Comparison of ENCODE assay signal across 16 cellular contexts in the genomic region with DNA sequence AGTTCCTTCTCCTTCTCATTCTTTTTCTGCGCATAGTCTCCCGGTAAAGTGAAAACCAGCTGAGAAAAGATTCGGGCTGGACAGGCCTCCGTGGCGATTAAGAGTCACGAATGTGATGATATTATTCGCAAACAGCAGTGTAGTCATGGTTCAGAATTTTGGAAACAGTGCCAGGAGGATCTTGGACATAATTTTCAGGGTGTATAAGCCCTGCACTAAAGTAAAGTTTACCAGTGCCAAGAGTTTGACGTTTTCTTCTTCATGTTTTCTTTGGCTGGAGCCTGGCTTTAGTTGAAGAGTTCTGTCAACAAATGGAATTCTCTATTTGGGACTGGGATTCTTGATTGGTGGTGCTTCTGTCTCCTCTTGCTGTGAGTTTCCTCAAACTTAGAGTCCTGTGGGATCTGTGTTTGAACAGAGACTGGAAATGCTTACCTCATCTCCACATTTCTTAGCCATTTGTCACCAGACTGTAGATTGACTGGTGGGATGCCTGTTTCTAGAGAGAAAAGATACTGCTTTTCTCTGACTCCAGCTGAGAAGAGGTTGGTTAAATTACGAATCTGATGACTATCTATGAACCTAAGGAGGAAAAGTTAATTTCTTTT. TPM values are rescaled to one million over a fixed set of nuclear protein-coding genes. Genes with fewer than 3 reads are reported as not detected.
DNase-seq lines count a peak whose midpoint lies in the region; ATAC-seq, FAIRE-seq and TF ChIP-seq lines count a peak whose summit lies in the region.
"Not testable (repeated sequence)": the region's sequence is repeated elsewhere in the genome, so short reads cannot be mapped to it uniquely, and the experiment has no call there.
"Had no signal": no experiment of that assay in that cellular context is flagged by ENCODE, and none has a peak within 500 bp of the region (broad histone marks: within the 10 kb centered on the region; RNA-seq: fewer than 3 reads in every experiment).

No MANE protein-coding gene starts in this region.

- not testable (repeated sequence) for TF ChIP-seq RAD21 in GM12878 (IDR thresholded peaks at IDR 0.05; ENCODE audit: insufficient read depth, low read depth, low read length)

- H3K36me3 ChIP-seq in PC-3 (ENCODE audit: low read depth, low read length); GM12878 (ENCODE audit: control insufficient read depth in 2 of 2, insufficient read depth in 2 of 2, low read length in 1 of 2); mesodermal cell (ENCODE audit: control insufficient read depth, insufficient read depth, low read length): not testable (repeated sequence)

- intact Hi-C loops in PC-3 (cut with micrococcal nuclease); GM12878 (cut with micrococcal nuclease; ENCODE audit: unreplicated experiment); left cardiac atrium (cut with DNase I); sciatic nerve (cut with DNase I): not testable (repeated sequence)

- RAD21 ChIA-PET in GM12878 (lab: Charles Lee; ENCODE audit: unreplicated experiment) = not testable (repeated sequence)

- TF ChIP-seq POLR2A in GM12878 (IDR thresholded peaks at IDR 0.05; ENCODE audit: low read depth, low read length) = not testable (repeated sequence)

- ATAC-seq in PC-3 (peak; percentile 97), foreskin keratinocyte (peak; percentile 95), left cardiac atrium (peak; percentile 85 to 96), sciatic nerve (peak; percentile 93)
- ATAC-seq in GM12878 = not testable (repeated sequence)

- H3K4me2 ChIP-seq in PC-3 (ENCODE audit: low read length); GM12878 (ENCODE audit: control insufficient read depth, insufficient read depth): not testable (repeated sequence)

- not testable (repeated sequence) for H3K4me1 ChIP-seq in PC-3 (ENCODE audit: insufficient read depth, low read length); GM12878 (ENCODE audit: control insufficient read depth, insufficient read depth, low read length); foreskin keratinocyte
- peaks cover 21% of the 10 kb centered on the region for H3K4me1 ChIP-seq in mesodermal cell (ENCODE audit: control insufficient read depth, insufficient read depth, low read length, poor library complexity, severe bottlenecking)

- not testable (repeated sequence) for H4K20me1 ChIP-seq in PC-3 (ENCODE audit: low read length); GM12878 (ENCODE audit: control insufficient read depth, insufficient read depth)

- in situ Hi-C loops in GM12878 (cut with MboI) = not testable (repeated sequence)

- H3K79me2 ChIP-seq in PC-3 (ENCODE audit: low read length); GM12878 (ENCODE audit: control insufficient read depth, insufficient read depth, low read length): not testable (repeated sequence)

- not testable (repeated sequence) for TF ChIP-seq EP300 in GM12878 (IDR thresholded peaks at IDR 0.05; ENCODE audit: borderline replicate concordance in 1 of 2, control insufficient read depth in 1 of 2, low read depth in 2 of 2, low read length in 2 of 2)

- H3K9ac ChIP-seq in PC-3 (ENCODE audit: low read length); GM12878 (ENCODE audit: control insufficient read depth, insufficient read depth, low read length): not testable (repeated sequence)

- H2AFZ ChIP-seq in PC-3 (ENCODE audit: low read length); GM12878 (ENCODE audit: control insufficient read depth, low read depth, low read length): not testable (repeated sequence)

- H3F3A ChIP-seq in PC-3 (ENCODE audit: low read length, unreplicated experiment) = not testable (repeated sequence)

- not testable (repeated sequence) for H3K27me3 ChIP-seq in PC-3 (ENCODE audit: low read length); GM12878 (replicated peaks in 1 of 2; ENCODE audit: control insufficient read depth in 2 of 2, insufficient read depth in 2 of 2, low read length in 1 of 2); foreskin keratinocyte

- CTCF ChIA-PET in PC-3 (lab: Charles Lee); GM12878 (lab: Yijun Ruan, JAX): not testable (repeated sequence)

- H3K9me2 ChIP-seq in PC-3 (replicated peaks; ENCODE audit: low read length) = not testable (repeated sequence)

- not testable (repeated sequence) for H3K27ac ChIP-seq in PC-3 (ENCODE audit: low read length); GM12878 (ENCODE audit: control insufficient read depth, insufficient read depth); foreskin keratinocyte
- peak overlapping the region; percentile 49 for H3K27ac ChIP-seq in mesodermal cell (ENCODE audit: low read depth, low read length, severe bottlenecking)

- FAIRE-seq in GM19239 (lab: Jason Lieb, UNC) = peak; percentile 78
- FAIRE-seq in GM12878 (lab: Jason Lieb, UNC) = peak; percentile 80

- SMC1A ChIA-PET in GM12878 (lab: Charles Lee; ENCODE audit: uncharacterized antibody, unreplicated experiment) = not testable (repeated sequence)

- not testable (repeated sequence) for DNase-seq in GM19239 (ENCODE audit: insufficient read length, low spot score); PC-3; GM12878 (ENCODE audit: low read depth, low spot score); foreskin keratinocyte; left cardiac atrium; sciatic nerve (ENCODE audit: low spot score)

- not testable (repeated sequence) for H3K4me3 ChIP-seq in PC-3 (ENCODE audit: low read length); GM12878; mesodermal cell (ENCODE audit: extremely low read depth, insufficient read depth, low read length, poor library complexity, severe bottlenecking)

- WGBS in GM12878 (ENCODE audit: insufficient coverage, insufficient replicate concordance, low lambda C conversion rate, missing lambda C conversion rate) = no CpG with 5 or more reads among the region's 9 CpGs
- WGBS in mesodermal cell (ENCODE audit: insufficient coverage in 2 of 2), 2 experiments = no CpG with 5 or more reads among the region's 9 CpGs

- not testable (repeated sequence) for TF ChIP-seq CTCF in PC-3 (conservative IDR thresholded peaks at IDR 0.05; ENCODE audit: low read depth, low read length); GM12878 (IDR thresholded peaks at IDR 0.05 in 2 of 3, conservative IDR thresholded peaks at IDR 0.05 in 1 of 3; ENCODE audit: control insufficient read depth in 2 of 3, extremely low read depth in 1 of 3, insufficient read depth in 1 of 3, low read depth in 3 of 3, low read length in 3 of 3); foreskin keratinocyte (conservative IDR thresholded peaks at IDR 0.05)

- POLR2A ChIA-PET in PC-3 (lab: Charles Lee; ENCODE audit: unreplicated experiment); GM12878 (lab: Charles Lee): not testable (repeated sequence)

- H3K9me3 ChIP-seq in PC-3 (ENCODE audit: low read length); GM12878 (replicated peaks; ENCODE audit: control insufficient read depth, insufficient read depth, low read length); mesodermal cell (ENCODE audit: control insufficient read depth, low read length): not testable (repeated sequence)

- not testable (repeated sequence) for BruUV-seq in PC-3 (replicated peaks; lab: Mats Ljungman, UMichigan); GM12878 (replicated peaks; lab: Mats Ljungman, UMichigan)

RNA-seq across cellular contexts. Expression of gene TAS2R41, which starts 44.7 kb away (rescaled TPM):
- not detected in 2 replicates for total RNA-seq in PC-3 (2014; rRNA removed)
- not detected in 2 replicates for total RNA-seq in GM12878 (2013; cell fraction: nucleolus; rRNA removed)
- not detected in 2 replicates for total RNA-seq in GM12878 (2014; rRNA removed)
- total RNA-seq in GM12878 (2014; rRNA removed; fragmentation: Illumina TruSeq; extraction: Trizol) = not detected in 2 replicates
- total RNA-seq in GM12878 (2021) = not detected in 2 replicates
- polyA plus RNA-seq in GM12878 (2011; ENCODE audit: low read depth) = not detected
- not detected in 2 replicates for polyA plus RNA-seq in GM12878 (2011; rRNA removed)
- polyA plus RNA-seq in GM12878 (2011; cell fraction: cytosol; rRNA removed) = not detected in 2 replicates
- polyA plus RNA-seq in GM12878 (2011; cell fraction: nucleus; rRNA removed) = not detected in 2 replicates
- not detected in 2 replicates for polyA plus RNA-seq in GM12878 (2012)
- polyA plus RNA-seq in GM12878 (2014; fragmentation: Illumina TruSeq; extraction: Trizol) = not detected in 2 replicates
- not detected for polyA plus RNA-seq in GM12878 (2014; fragmentation: Nextera tagmentation; extraction: Ambion mirVana)
- not detected in 2 replicates for polyA plus RNA-seq in GM12878 (2014; rRNA removed)
- polyA plus RNA-seq in GM12878 (2016; fragmentation: Nextera tagmentation; extraction: Ambion mirVana) = not detected
- not detected in 2 replicates for polyA minus RNA-seq in GM12878 (2011; rRNA and poly(A)+ RNA removed)
- not detected in 2 replicates for polyA minus RNA-seq in GM12878 (2011; cell fraction: cytosol; rRNA and poly(A)+ RNA removed)
- not detected in 2 replicates for polyA minus RNA-seq in GM12878 (2011; cell fraction: nucleus; rRNA and poly(A)+ RNA removed)
- not detected in 2 replicates for total RNA-seq in foreskin keratinocyte
- not detected in 2 replicates for polyA plus RNA-seq in foreskin keratinocyte
- total RNA-seq in left cardiac atrium = under 1 TPM in 1 of 2 donors, not detected in 1; 0.26 TPM
- not detected for polyA plus RNA-seq in mesodermal cell (2013, experiment 1 of 2)
- polyA plus RNA-seq in mesodermal cell (2013, experiment 2 of 2) = not detected
- not detected for total RNA-seq in sciatic nerve
- total RNA-seq: A172, H9, HepG2, HT1080, LHCN-M2, MCF 10A, SK-MEL-5 had no signal
- polyA plus RNA-seq: AG04450; CD4-positive, CD25-positive, alpha-beta regulatory T cell; HepG2 had no signal

RNA-seq across cellular contexts. Expression of gene CTAGE15, which starts 49.2 kb away (rescaled TPM):
- total RNA-seq in PC-3 (2014; rRNA removed) = 0.29 and 1.3 TPM in 2 replicates
- 14.5 and 18.1 TPM in 2 replicates for total RNA-seq in GM12878 (2013; cell fraction: nucleolus; rRNA removed)
- total RNA-seq in GM12878 (2014; rRNA removed) = 0.28 and 0.38 TPM in 2 replicates
- total RNA-seq in GM12878 (2014; rRNA removed; fragmentation: Illumina TruSeq; extraction: Trizol) = 0.51 and 0.58 TPM in 2 replicates
- total RNA-seq in GM12878 (2021) = 0.32 and 0.49 TPM in 2 replicates
- polyA plus RNA-seq in GM12878 (2011; ENCODE audit: low read depth) = 0.34 TPM
- polyA plus RNA-seq in GM12878 (2011; rRNA removed) = 0.80 and 1.3 TPM in 2 replicates
- 0.17 and 0.21 TPM in 2 replicates for polyA plus RNA-seq in GM12878 (2011; cell fraction: cytosol; rRNA removed)
- 1.3 and 3.0 TPM in 2 replicates for polyA plus RNA-seq in GM12878 (2011; cell fraction: nucleus; rRNA removed)
- polyA plus RNA-seq in GM12878 (2012) = 0.50 and 0.81 TPM in 2 replicates
- 0.59 and 0.73 TPM in 2 replicates for polyA plus RNA-seq in GM12878 (2014; fragmentation: Illumina TruSeq; extraction: Trizol)
- under 1 TPM in 1 of 2 experiments, not detected in 1; 0.05 TPM for polyA plus RNA-seq in GM12878 (2014; fragmentation: Nextera tagmentation; extraction: Ambion mirVana)
- 0.45 and 0.47 TPM in 2 replicates for polyA plus RNA-seq in GM12878 (2014; rRNA removed)
- under 1 TPM; 0.20 to 0.32 TPM for polyA plus RNA-seq in GM12878 (2016; fragmentation: Nextera tagmentation; extraction: Ambion mirVana)
- polyA minus RNA-seq in GM12878 (2011; rRNA and poly(A)+ RNA removed) = 1.0 and 1.3 TPM in 2 replicates
- polyA minus RNA-seq in GM12878 (2011; cell fraction: cytosol; rRNA and poly(A)+ RNA removed) = not detected in 2 replicates
- polyA minus RNA-seq in GM12878 (2011; cell fraction: nucleus; rRNA and poly(A)+ RNA removed) = 1.9 and 3.1 TPM in 2 replicates
- total RNA-seq in foreskin keratinocyte = 0.14 and 2.5 TPM in 2 replicates
- polyA plus RNA-seq in foreskin keratinocyte = 0.11 and 0.51 TPM in 2 replicates
- not detected for total RNA-seq in left cardiac atrium
- 0.11 TPM for polyA plus RNA-seq in mesodermal cell (2013, experiment 1 of 2)
- polyA plus RNA-seq in mesodermal cell (2013, experiment 2 of 2) = 0.15 TPM
- total RNA-seq in sciatic nerve = not detected
- total RNA-seq: A172, HepG2, HT1080, SK-MEL-5 had no signal
- polyA plus RNA-seq: AG04450, HepG2 had no signal
